19 cellular contexts compared by ENCODE assay signal in genomic region chr6:142774292-142774691, GRCh38.
A peak's percentile ranks its signal among the peaks of the same experiment; 100 is the strongest.
DNase-seq lines count a peak whose midpoint lies in the region; ATAC-seq, FAIRE-seq and TF ChIP-seq lines count a peak whose summit lies in the region.
"Had no signal": no experiment of that assay in that cellular context is flagged by ENCODE, and none has a peak within 500 bp of the region (broad histone marks: within the 10 kb centered on the region; RNA-seq: fewer than 3 reads in every experiment).

No MANE protein-coding gene starts in this region.

- TF ChIP-seq CTCF in testis (IDR thresholded peaks at IDR 0.05): no peak
- no peak for TF ChIP-seq CTCF in kidney (IDR thresholded peaks at IDR 0.05; ENCODE audit: borderline replicate concordance, extremely low read depth, insufficient read depth)
- TF ChIP-seq CTCF in thyroid gland (IDR thresholded peaks at IDR 0.05): no peak

- H3K36me3 Mint-ChIP-seq in CD4-positive, alpha-beta memory T cell: peaks cover 59 to 64% of the 10 kb centered on the region in 2 donors
- H3K36me3 Mint-ChIP-seq in effector memory CD8-positive, alpha-beta T cell (ENCODE audit: insufficient read depth): peaks cover 43% of the 10 kb centered on the region

- peak overlapping the region; percentile 57 to 88 (median 74) for H3K4me3 Mint-ChIP-seq in CD4-positive, alpha-beta memory T cell
- H3K4me3 Mint-ChIP-seq in effector memory CD8-positive, alpha-beta T cell: peak overlapping the region in 1 of 2 donors; percentile 23
- H3K4me3 Mint-ChIP-seq: dendritic cell treated with granulocyte-macrophage colony-stimulating factor and Interleukin-4, amounts not matched to agents 40 ng/mL and 50 ng/mL, for 4 days had no signal

- peak overlapping the region; percentile 53 for H3K27ac ChIP-seq in CD4-positive, alpha-beta memory T cell (ENCODE audit: low read depth, low read length)
- H3K27ac ChIP-seq in testis (no peak overlapping the region), kidney (ENCODE audit: low read depth in 2 of 2, low read length in 2 of 2) (no peak overlapping the region), thyroid gland (no peak overlapping the region)
- H3K27ac ChIP-seq: 22Rv1, SJSA1, uterus had no signal

- H3K9me3 Mint-ChIP-seq in CD4-positive, alpha-beta memory T cell: peaks cover 0 to 2% (median 0%) of the 10 kb centered on the region in 8 donors
- no peaks in the 10 kb centered on the region for H3K9me3 Mint-ChIP-seq in effector memory CD8-positive, alpha-beta T cell
- H3K9me3 Mint-ChIP-seq: dendritic cell treated with granulocyte-macrophage colony-stimulating factor and Interleukin-4, amounts not matched to agents 40 ng/mL and 50 ng/mL, for 4 days had no signal

- peaks cover 40% of the 10 kb centered on the region for H3K4me1 ChIP-seq in CD4-positive, alpha-beta memory T cell (ENCODE audit: insufficient read depth, low read length)
- H3K4me1 ChIP-seq in testis (no peaks in the 10 kb centered on the region), kidney (ENCODE audit: control insufficient read depth in 1 of 2, insufficient read depth in 1 of 2, low read depth in 1 of 2, low read length in 2 of 2) (no peaks in the 10 kb centered on the region), thyroid gland (no peaks in the 10 kb centered on the region)
- H3K4me1 ChIP-seq: SJSA1, uterus had no signal

- DNase-seq in NCI-H2107 treated with DMSO at 0.1 percent for 48 hours (lab: John Stamatoyannopoulos, UW; ENCODE audit: unreplicated experiment) (peak; percentile 29), NCI-H2107 (lab: John Stamatoyannopoulos, UW) (no peak), testis (no peak), kidney (no peak), thyroid gland (no peak)
- peak in 1 of 5 donors; percentile 50 for DNase-seq in CD4-positive, alpha-beta memory T cell
- peak; percentile 23 to 33 for DNase-seq in activated CD4-positive, alpha-beta T cell treated with anti-CD3 and anti-CD28 coated beads, Interleukin-2, amount 50 U/mL, for 48 hours
- no peak for DNase-seq in effector memory CD8-positive, alpha-beta T cell
- DNase-seq: Calu3; H7; NCI-H1048; NCI-H1930; NK-92 treated with Interleukin-12 subunit alpha and Interleukin-12 subunit beta, amount 100 ng/mL, for 24 hours; nucleus accumbens; uterus had no signal

- peak overlapping the region in 1 of 2 donors; percentile 32 for H3K4me3 ChIP-seq in CD4-positive, alpha-beta memory T cell (ENCODE audit: low read length in 2 of 2)
- H3K4me3 ChIP-seq in testis: no peak overlapping the region
- no peak overlapping the region for H3K4me3 ChIP-seq in kidney (ENCODE audit: low read length in 2 of 2)
- no peak overlapping the region for H3K4me3 ChIP-seq in thyroid gland (replicated peaks in 1 of 3)
- H3K4me3 ChIP-seq: SJSA1, uterus had no signal

- no peaks in the 10 kb centered on the region for H3K9me3 ChIP-seq in CD4-positive, alpha-beta memory T cell (ENCODE audit: control insufficient read depth in 1 of 2, low read length in 2 of 2)
- no peaks in the 10 kb centered on the region for H3K9me3 ChIP-seq in testis
- no peaks in the 10 kb centered on the region for H3K9me3 ChIP-seq in kidney (ENCODE audit: control insufficient read depth in 1 of 2, low read length in 2 of 2)
- H3K9me3 ChIP-seq in thyroid gland: no peaks in the 10 kb centered on the region
- H3K9me3 ChIP-seq: SJSA1, uterus had no signal

- no peak for ATAC-seq in effector memory CD8-positive, alpha-beta T cell (replicated peaks)

- POLR2A ChIA-PET in CD4-positive, alpha-beta memory T cell (lab: Charles Lee; ENCODE audit: partially characterized antibody): interaction anchor here (1.0 to 4.8 kb wide), 7 partner anchors 31 to 153 kb away, joined by 3 to 15 read pairs (median 4); no protein-coding TSS in a partner anchor

- peak overlapping the region; percentile 74 to 93 (median 84) for H3K27ac Mint-ChIP-seq in CD4-positive, alpha-beta memory T cell
- H3K27ac Mint-ChIP-seq in effector memory CD8-positive, alpha-beta T cell: peak overlapping the region; percentile 67 to 89
- H3K27ac Mint-ChIP-seq: dendritic cell treated with granulocyte-macrophage colony-stimulating factor and Interleukin-4, amounts not matched to agents 40 ng/mL and 50 ng/mL, for 4 days had no signal

- H3K4me1 Mint-ChIP-seq in CD4-positive, alpha-beta memory T cell: peaks cover 37 to 74% (median 54%) of the 10 kb centered on the region in 4 donors
- peaks cover 12 to 29% of the 10 kb centered on the region in 2 donors for H3K4me1 Mint-ChIP-seq in effector memory CD8-positive, alpha-beta T cell (ENCODE audit: low read depth in 2 of 2)

- H3K36me3 ChIP-seq in CD4-positive, alpha-beta memory T cell (ENCODE audit: insufficient read depth, low read length): peaks cover 44% of the 10 kb centered on the region
- H3K36me3 ChIP-seq in testis (ENCODE audit: low read depth, missing control alignments) (no peaks in the 10 kb centered on the region), kidney (ENCODE audit: control insufficient read depth in 1 of 2, insufficient read depth in 2 of 2, low read length in 2 of 2) (peaks cover 18 to 19% of the 10 kb centered on the region in 2 donors), thyroid gland (peaks cover 12 to 23% of the 10 kb centered on the region in 2 donors)
- H3K36me3 ChIP-seq: uterus had no signal

- H3K27me3 ChIP-seq in CD4-positive, alpha-beta memory T cell (ENCODE audit: insufficient read depth, low read length): no peaks in the 10 kb centered on the region
- H3K27me3 ChIP-seq in testis (no peaks in the 10 kb centered on the region), thyroid gland (no peaks in the 10 kb centered on the region)
- H3K27me3 ChIP-seq: SJSA1, uterus had no signal

- intact Hi-C loops in CD4-positive, alpha-beta memory T cell (cut with micrococcal nuclease): loop anchor here (1.0 to 5.0 kb wide), 3 partner anchors 8 to 168 kb away; no protein-coding TSS in a partner anchor
- intact Hi-C loops in testis (cut with DNase I; ENCODE audit: low total_unique reads): no loop called here
- intact Hi-C loops in kidney (cut with DNase I): no loop called here
- intact Hi-C loops in thyroid gland (cut with DNase I): no loop called here

- WGBS in testis, 2 donors: 93 to 95% methylated on average over 9 of the region's 9 CpGs
- 89 to 92% methylated on average over 9 of the region's 9 CpGs for WGBS in thyroid gland, 2 donors

- no peak for TF ChIP-seq POLR2A in testis (IDR thresholded peaks at IDR 0.05)
- TF ChIP-seq POLR2A in thyroid gland (IDR thresholded peaks at IDR 0.05): no peak

- no peaks in the 10 kb centered on the region for H3K27me3 Mint-ChIP-seq in CD4-positive, alpha-beta memory T cell
- no peaks in the 10 kb centered on the region for H3K27me3 Mint-ChIP-seq in effector memory CD8-positive, alpha-beta T cell
- H3K27me3 Mint-ChIP-seq: dendritic cell treated with granulocyte-macrophage colony-stimulating factor and Interleukin-4, amounts not matched to agents 40 ng/mL and 50 ng/mL, for 4 days had no signal

- CTCF ChIA-PET in CD4-positive, alpha-beta memory T cell (lab: Charles Lee; ENCODE audit: partially characterized antibody): interaction anchor here (1.1 to 1.8 kb wide), 3 partner anchors 12 to 252 kb away, joined by 3 to 5 read pairs (median 3); no protein-coding TSS in a partner anchor

- no peak for FAIRE-seq in kidney (lab: Jason Lieb, UNC)
- FAIRE-seq: RCC 7860 had no signal

- no peak overlapping the region for H3K9ac ChIP-seq in kidney (ENCODE audit: low read length in 2 of 2)

Comparison
In these comparisons a context has a peak if more than half of its experiments do, and no peak if none do; other contexts are left out.
1. DNase-seq: peak in NCI-H2107 treated with DMSO at 0.1 percent for 48 hours (single experiment) and activated CD4-positive, alpha-beta T cell treated with anti-CD3 and anti-CD28 coated beads, Interleukin-2, amount 50 U/mL, for 48 hours (2 of 2); none in NCI-H2107 (single experiment), effector memory CD8-positive, alpha-beta T cell (0 of 3), testis (single experiment), kidney (single experiment) and thyroid gland (0 of 2).